Comparison of ENCODE assay signal across 28 cellular contexts in genomic region chr4:170080496-170080895, GRCh38. TPM values are rescaled to one million over a fixed set of nuclear protein-coding genes. Genes with fewer than 3 reads are reported as not detected.
"Had no signal": no experiment of that assay in that cellular context is flagged by ENCODE, and none has a peak within 500 bp of the region (broad histone marks: within the 10 kb centered on the region; RNA-seq: fewer than 3 reads in every experiment).

No MANE protein-coding gene starts in this region.

- H3K27me3 ChIP-seq: neural progenitor cell, right atrium auricular region, right lobe of liver, stomach, suprapubic skin, tibial artery, upper lobe of right lung had no signal

- H3K27ac ChIP-seq: left ventricle myocardium inferior, neural progenitor cell, neutrophil, parathyroid adenoma, right atrium auricular region, right lobe of liver, skin epidermis, stomach, suprapubic skin, thoracic aorta, tibial artery, upper lobe of right lung had no signal

- H3K4me3 ChIP-seq: left ventricle myocardium inferior, lung, neural progenitor cell, right atrium auricular region, right lobe of liver, skin epidermis, stomach, suprapubic skin, thoracic aorta, tibial artery, upper lobe of right lung had no signal

- ATAC-seq: natural killer cell; right lobe of liver; stimulated activated naive B cell treated with anti-CD40 and anti-IgM and Interleukin-4, amounts not matched to agents 10 μg/mL and 1 μg/mL and 100 μg/mL, for 72 hours; stimulated activated naive CD8-positive, alpha-beta T cell treated with anti-CD3 and anti-CD28 coated beads, Interleukin-15, Interleukin-2, amounts not matched to agents 100 U/mL and 50 U/mL, for 24 hours; upper lobe of right lung had no signal

- H3K4me2 ChIP-seq: neural progenitor cell had no signal

- FAIRE-seq: urothelium cell line had no signal

- H3K4me1 ChIP-seq: left ventricle myocardium inferior, neural progenitor cell, parathyroid adenoma, right atrium auricular region, right lobe of liver, stomach, suprapubic skin, tibial artery, upper lobe of right lung had no signal

- H3K79me2 ChIP-seq: parathyroid adenoma had no signal

- H3K36me3 ChIP-seq: neutrophil, right atrium auricular region, suprapubic skin, thoracic aorta had no signal

- DNase-seq: islet precursor cell; left ventricle myocardium inferior; mesendoderm; naive B cell; natural killer cell; nephron progenitor cell; occipital lobe; right lobe of liver; stimulated activated CD4-positive, alpha-beta T cell treated with anti-CD3 and anti-CD28 coated beads, Interleukin-12 subunit alpha, Interleukin-12 subunit beta, amount 100 ng/mL, for 4 hours; stimulated activated CD4-positive, alpha-beta T cell treated with anti-CD3 and anti-CD28 coated beads, Interleukin-15, amount 100 ng/mL, for 24 hours; stimulated activated CD4-positive, alpha-beta T cell treated with anti-CD3 and anti-CD28 coated beads, Interleukin-2, amount 100 ng/mL, for 24 hours; stimulated activated CD4-positive, alpha-beta T cell treated with anti-CD3 and anti-CD28 coated beads, Interleukin-4, amount 100 ng/mL, for 1 hour; stimulated activated naive B cell treated with anti-CD40 and anti-IgM and Interleukin-4, amounts not matched to agents 10 μg/mL and 1 μg/mL and 100 μg/mL, for 72 hours; stimulated activated naive CD8-positive, alpha-beta T cell treated with anti-CD3 and anti-CD28 coated beads, Interleukin-15, Interleukin-2, amounts not matched to agents 100 U/mL and 50 U/mL, for 24 hours; stomach; tibial artery; trophoblast cell; upper lobe of right lung had no signal

- H2AFZ ChIP-seq: neural progenitor cell, parathyroid adenoma had no signal

- H3K9ac ChIP-seq: neural progenitor cell, parathyroid adenoma had no signal

- H3K9me3 ChIP-seq: left ventricle myocardium inferior, neutrophil, right atrium auricular region, right lobe of liver, thoracic aorta, tibial artery, upper lobe of right lung had no signal

RNA-seq across cellular contexts. Expression of gene AADAT, which starts 9.3 kb away (rescaled TPM):
- total RNA-seq: mononuclear cell, natural killer cell had no signal
